In genomic region chr11:35304393-35304790, GRCh38 we compare ENCODE assay signal across 9 cellular contexts.
A peak's percentile ranks its signal among the peaks of the same experiment; 100 is the strongest.
DNase-seq lines count a peak whose midpoint lies in the region; ATAC-seq and TF ChIP-seq lines count a peak whose summit lies in the region.
"Had no signal": no experiment of that assay in that cellular context is flagged by ENCODE, and none has a peak within 500 bp of the region (broad histone marks: within the 10 kb centered on the region; RNA-seq: fewer than 3 reads in every experiment).

No MANE protein-coding gene starts in this region.

- H3K4me1 ChIP-seq in ACC112 (ENCODE audit: control insufficient read depth, insufficient read depth, low read length, unreplicated experiment): peaks cover 27% of the 10 kb centered on the region

- H3K36me3 Mint-ChIP-seq in type B pancreatic cell: no peaks in the 10 kb centered on the region

- no peak overlapping the region for H2AFZ ChIP-seq in ACC112 (ENCODE audit: low read length, unreplicated experiment)

- no peak overlapping the region for H3K4me3 ChIP-seq in ACC112 (ENCODE audit: low read depth, low read length)

- H3K27me3 Mint-ChIP-seq in type B pancreatic cell: no peaks in the 10 kb centered on the region

- no peak overlapping the region for H3K4me3 Mint-ChIP-seq in type B pancreatic cell
- H3K4me3 Mint-ChIP-seq: T-helper 2 cell treated with Interferon-gamma antibody and Interleukin-4, amounts not matched to agents 5 μg/mL and 100 μg/mL, for 36 hours had no signal

- intact Hi-C loops in left colon (cut with DNase I, micrococcal nuclease): no loop called here

- peak; percentile 33 for ATAC-seq in left colon

- no peaks in the 10 kb centered on the region for H3K79me2 ChIP-seq in ACC112 (ENCODE audit: control insufficient read depth, insufficient read depth, low read length, unreplicated experiment)

- H3K27ac ChIP-seq in ACC112 (ENCODE audit: low read depth, low read length): peak overlapping the region; percentile 87

- H3K27me3 ChIP-seq in ACC112 (ENCODE audit: insufficient read depth, low read length): no peaks in the 10 kb centered on the region

- TF ChIP-seq CTCF in type B pancreatic cell (conservative IDR thresholded peaks at IDR 0.05): no peak

- DNase-seq in H4 (ENCODE audit: low spot score) (peak; percentile 47), amniotic stem cell (lab: John Stamatoyannopoulos, UW) (peak; percentile 20), left colon (no peak), type B pancreatic cell (ENCODE audit: extremely low spot score, unreplicated experiment) (no peak), COLO829 (ENCODE audit: low spot score) (no peak), HK-2 (ENCODE audit: unreplicated experiment) (no peak), SHP77 treated with DMSO at 0.1 percent for 48 hours (lab: John Stamatoyannopoulos, UW) (no peak)

- no peak overlapping the region for H3K27ac Mint-ChIP-seq in type B pancreatic cell
- H3K27ac Mint-ChIP-seq: T-helper 2 cell treated with Interferon-gamma antibody and Interleukin-4, amounts not matched to agents 5 μg/mL and 100 μg/mL, for 36 hours had no signal

- H3K9me3 Mint-ChIP-seq in type B pancreatic cell: no peaks in the 10 kb centered on the region
- H3K9me3 Mint-ChIP-seq: T-helper 2 cell treated with Interferon-gamma antibody and Interleukin-4, amounts not matched to agents 5 μg/mL and 100 μg/mL, for 36 hours had no signal

- no peaks in the 10 kb centered on the region for H3K36me3 ChIP-seq in ACC112 (ENCODE audit: insufficient read depth, low read length)

- no peaks in the 10 kb centered on the region for H3K4me1 Mint-ChIP-seq in type B pancreatic cell (ENCODE audit: unreplicated experiment)

Comparison
In these comparisons a context has a peak if more than half of its experiments do, and no peak if none do; other contexts are left out.
1. DNase-seq: peak in H4 (single experiment) and amniotic stem cell (single experiment); none in left colon (0 of 2), type B pancreatic cell (single experiment), COLO829 (single experiment), HK-2 (single experiment) and SHP77 treated with DMSO at 0.1 percent for 48 hours (single experiment).